In genomic region chr14:106872619-106873446, GRCh38 we compare ENCODE assay signal across 8 cellular contexts.
DNase-seq lines count a peak whose midpoint lies in the region; ATAC-seq and TF ChIP-seq lines count a peak whose summit lies in the region.

No MANE protein-coding gene starts in this region.

- H3K9me3 Mint-ChIP-seq in activated B cell treated with CpG ODN at 0.5 μM for 24 hours (no peaks in the 10 kb centered on the region), progenitor cell of endocrine pancreas (ENCODE audit: low read depth) (peaks cover 56% of the 10 kb centered on the region)

- H3K4me1 Mint-ChIP-seq in activated B cell treated with CpG ODN at 0.5 μM for 24 hours (peaks cover 42% of the 10 kb centered on the region), progenitor cell of endocrine pancreas (ENCODE audit: low read depth) (no peaks in the 10 kb centered on the region)

- H3K27me3 Mint-ChIP-seq in activated B cell treated with CpG ODN at 0.5 μM for 24 hours (peaks cover 12% of the 10 kb centered on the region), progenitor cell of endocrine pancreas (no peaks in the 10 kb centered on the region)

- POLR2A ChIA-PET in activated B cell treated with CpG ODN at 0.5 μM for 24 hours (lab: Charles Lee), result interaction anchor here (0.6 to 4.1 kb wide), 7 partner anchors 16 to 100 kb away, joined by 3 to 41 read pairs (median 8); no protein-coding TSS in a partner anchor

- peak overlapping the region; percentile 59 for H3K4me3 Mint-ChIP-seq in activated B cell treated with CpG ODN at 0.5 μM for 24 hours
- no peak overlapping the region for H3K4me3 Mint-ChIP-seq in progenitor cell of endocrine pancreas (ENCODE audit: low read depth)

- peak; percentile 86 for TF ChIP-seq CTCF in activated B cell treated with CpG ODN at 0.5 μM for 24 hours (IDR thresholded peaks at IDR 0.05)
- TF ChIP-seq CTCF in progenitor cell of endocrine pancreas (IDR thresholded peaks at IDR 0.05; ENCODE audit: unreplicated experiment), result no peak

- peak overlapping the region; percentile 21 for H3K27ac Mint-ChIP-seq in activated B cell treated with CpG ODN at 0.5 μM for 24 hours
- no peak overlapping the region for H3K27ac Mint-ChIP-seq in progenitor cell of endocrine pancreas

- DNase-seq in Daoy (ENCODE audit: low read depth) (peak; percentile 80), H4 (ENCODE audit: low spot score) (peak; percentile 82), NCI-H1694 treated with DMSO at 0.1 percent for 48 hours (lab: John Stamatoyannopoulos, UW) (peak; percentile 52), activated B cell treated with CpG ODN at 0.5 μM for 24 hours (peak; percentile 89), cerebellar cortex (ENCODE audit: low spot score) (peak; percentile 18), renal cortical epithelial cell (ENCODE audit: low read depth) (peak; percentile 81), sciatic nerve (ENCODE audit: low spot score) (no peak), progenitor cell of endocrine pancreas (ENCODE audit: low spot score, unreplicated experiment) (no peak)

- CTCF ChIA-PET in activated B cell treated with CpG ODN at 0.5 μM for 24 hours (lab: Charles Lee), result interaction anchor here (0.8 to 7.3 kb wide), 24 partner anchors 8 to 236 kb away, joined by 3 to 398 read pairs (median 7); no protein-coding TSS in a partner anchor

- peak; percentile 83 for ATAC-seq in activated B cell treated with CpG ODN at 0.5 μM for 24 hours (ENCODE audit: low read depth)
- ATAC-seq in sciatic nerve, result no peak

- H3K36me3 Mint-ChIP-seq in activated B cell treated with CpG ODN at 0.5 μM for 24 hours (ENCODE audit: low read depth) (no peaks in the 10 kb centered on the region), progenitor cell of endocrine pancreas (ENCODE audit: insufficient read depth) (peaks cover under 1% of the 10 kb centered on the region)

- intact Hi-C loops in activated B cell treated with CpG ODN at 0.5 μM for 24 hours (cut with micrococcal nuclease), result loop anchor here (1.0 kb wide), 4 partner anchors 25 to 83 kb away; no protein-coding TSS in a partner anchor
- intact Hi-C loops in sciatic nerve (cut with DNase I), result no loop called here

Comparison
In these comparisons a context has a peak if more than half of its experiments do, and no peak if none do; other contexts are left out.
1. DNase-seq: peak in Daoy (single experiment), H4 (single experiment), NCI-H1694 treated with DMSO at 0.1 percent for 48 hours (single experiment), activated B cell treated with CpG ODN at 0.5 μM for 24 hours (single experiment), cerebellar cortex (single experiment) and renal cortical epithelial cell (single experiment); none in sciatic nerve (single experiment) and progenitor cell of endocrine pancreas (single experiment).